ENCODE assay signal across 1 cellular context in genomic region chr5:140259509-140259908, GRCh38.
TF ChIP-seq lines count a peak whose summit lies in the region.

No MANE protein-coding gene starts in this region.

TF ChIP-seq in WTC11, 78 proteins besides CTCF, POLR2A, EP300 and RAD21 (continued from another document):
- no peak for TF ChIP-seq AFF4 (CRISPR knock-in tag; IDR thresholded peaks at IDR 0.05; ENCODE audit: borderline replicate concordance)
- no peak for TF ChIP-seq HMGXB4 (CRISPR knock-in tag; IDR thresholded peaks at IDR 0.05)
- no peak for TF ChIP-seq ZNF425 (CRISPR knock-in tag; conservative IDR thresholded peaks at IDR 0.05)
- TF ChIP-seq ZNF317 (CRISPR knock-in tag; IDR thresholded peaks at IDR 0.05; ENCODE audit: borderline replicate concordance, low read depth), result no peak
- no peak for TF ChIP-seq TCF7 (CRISPR knock-in tag; IDR thresholded peaks at IDR 0.05; ENCODE audit: low read depth)
- no peak for TF ChIP-seq ARID4B (CRISPR knock-in tag; IDR thresholded peaks at IDR 0.05; ENCODE audit: borderline replicate concordance)
